8 cellular contexts compared by ENCODE assay signal in genomic region chr22:37953437-37954179, GRCh38. TPM values are rescaled to one million over a fixed set of nuclear protein-coding genes. Genes with fewer than 3 reads are reported as not detected.
DNase-seq lines count a peak whose midpoint lies in the region; ATAC-seq and TF ChIP-seq lines count a peak whose summit lies in the region.

Gene C22orf23 (minus strand): TSS chr22:37953601. CDS start chr22:37953149, 452 bp downstream.
Gene POLR2F (plus strand): TSS chr22:37953699. CDS start chr22:37953788, 89 bp downstream.

- in situ Hi-C loops in GM13976 (cut with MboI; ENCODE audit: low sequenced_read_pairs, unreplicated experiment) = no loop called here

- H3K27ac Mint-ChIP-seq in T-cell = peak within 1 kb of the TSS; percentile 95 to 97

- ATAC-seq in HG02852 (IDR thresholded peaks at IDR 0.05; ENCODE audit: unreplicated experiment) (peak; percentile 88), T-cell (replicated peaks in 1 of 4) (peak; percentile 92 to 96 (median 95)), left cardiac atrium (peak; percentile 98 to 99), upper lobe of right lung (peak; percentile 98)

- CTCF ChIA-PET in T-cell (lab: Charles Lee) = interaction anchor here in 1 of 2 donors (0.6 to 3.4 kb wide), 6 partner anchors 10 to 296 kb away, joined by 3 to 13 read pairs (median 4); no protein-coding TSS in a partner anchor

- H3K36me3 Mint-ChIP-seq in T-cell = peaks cover 21% of the 10 kb centered on the region

- peaks cover 21% of the 10 kb centered on the region for H3K36me3 ChIP-seq in upper lobe of right lung

- POLR2A ChIA-PET in T-cell (lab: Charles Lee) = interaction anchor here in 1 of 2 donors (0.5 kb wide), 1 partner anchor 15 kb away, joined by 4 read pairs; no protein-coding TSS in a partner anchor

- peaks cover 15% of the 10 kb centered on the region for H3K4me1 ChIP-seq in upper lobe of right lung

- H3K27me3 ChIP-seq in upper lobe of right lung = no peaks in the 10 kb centered on the region

- H3K9me3 Mint-ChIP-seq in T-cell = no peaks in the 10 kb centered on the region

- H3K27me3 Mint-ChIP-seq in T-cell = peaks cover 3 to 17% of the 10 kb centered on the region in 2 donors

- DNase-seq in GM13976 (ENCODE audit: low spot score) (peak; percentile 100), NCI-H146 (lab: John Stamatoyannopoulos, UW) (peak; percentile 90), T-cell (peak; percentile 90 to 97 (median 95)), amniotic epithelial cell (ENCODE audit: low read depth) (peak; percentile 86), left cardiac atrium (peak; percentile 98), posterior cingulate gyrus (peak; percentile 86 to 98 (median 93)), upper lobe of right lung (peak; percentile 98)

- peak; percentile 1 for TF ChIP-seq CTCF in GM13976 (IDR thresholded peaks at IDR 0.05; ENCODE audit: borderline replicate concordance, control extremely low read depth, extremely low read depth, insufficient read depth, missing control alignments)
- no peak for TF ChIP-seq CTCF in upper lobe of right lung (IDR thresholded peaks at IDR 0.05)

- H3K4me1 Mint-ChIP-seq in T-cell = peaks cover 45 to 48% (median 45%) of the 10 kb centered on the region in 3 donors

- intact Hi-C loops in left cardiac atrium (cut with DNase I) (no loop called here), posterior cingulate gyrus (cut with DNase I) (loop anchor here (10.0 kb wide), 1 partner anchor 49 kb away; the partner anchor contains the start of gene MICALL1), upper lobe of right lung (cut with DNase I) (no loop called here)

- no peaks in the 10 kb centered on the region for H3K9me3 ChIP-seq in upper lobe of right lung

- peak within 1 kb of the TSS; percentile 92 to 99 (median 99) for H3K4me3 Mint-ChIP-seq in T-cell

- H3K4me3 ChIP-seq in upper lobe of right lung = peak within 1 kb of the TSS; percentile 96

- H3K27ac ChIP-seq in upper lobe of right lung = peak within 1 kb of the TSS; percentile 80

RNA-seq across cellular contexts. Expression of gene C22orf23, which starts in this region (rescaled TPM):
- not detected for total RNA-seq in T-cell
- total RNA-seq in left cardiac atrium = under 1 TPM in 1 of 2 donors, not detected in 1; 0.21 TPM
- total RNA-seq in upper lobe of right lung = not detected

RNA-seq across cellular contexts. Expression of gene POLR2F, which starts in this region (rescaled TPM):
- total RNA-seq in T-cell (10 to 100 TPM; 31.4 to 54.5 (median 49.4) TPM), left cardiac atrium (10 to 100 TPM; 62.6 to 68.1 TPM), upper lobe of right lung (49.0 TPM)

Comparison
In these comparisons a context has a peak if more than half of its experiments do, and no peak if none do; other contexts are left out.
1. Peak in every context shown above with its lines: DNase-seq, ATAC-seq, H3K4me3 ChIP-seq and H3K27ac ChIP-seq.